17 cellular contexts compared by ENCODE assay signal in genomic region chr6:161021543-161021942, GRCh38. TPM values are rescaled to one million over a fixed set of nuclear protein-coding genes. Genes with fewer than 3 reads are reported as not detected.
DNase-seq lines count a peak whose midpoint lies in the region; ATAC-seq and TF ChIP-seq lines count a peak whose summit lies in the region.
"Had no signal": no experiment of that assay in that cellular context is flagged by ENCODE, and none has a peak within 500 bp of the region (broad histone marks: within the 10 kb centered on the region; RNA-seq: fewer than 3 reads in every experiment).

No MANE protein-coding gene starts in this region.

- H3K9me3 Mint-ChIP-seq in GM23338, result no peaks in the 10 kb centered on the region; the same call in 2 of the 3 replicates
- H3K9me3 Mint-ChIP-seq in WTC11, result peaks cover 6% of the 10 kb centered on the region
- peaks cover 2% of the 10 kb centered on the region for H3K9me3 Mint-ChIP-seq in glutamatergic neuron (ENCODE audit: unreplicated experiment)
- H3K9me3 Mint-ChIP-seq: CD8-positive, alpha-beta memory T cell had no signal

- H3K27me3 Mint-ChIP-seq in GM23338 (ENCODE audit: insufficient read depth, low read depth, poor library complexity), result peaks cover 4% of the 10 kb centered on the region
- H3K27me3 Mint-ChIP-seq in WTC11 (ENCODE audit: low read depth), result no peaks in the 10 kb centered on the region
- no peaks in the 10 kb centered on the region for H3K27me3 Mint-ChIP-seq in glutamatergic neuron (ENCODE audit: unreplicated experiment)
- H3K27me3 Mint-ChIP-seq: CD8-positive, alpha-beta memory T cell had no signal

- H2AFZ ChIP-seq in GM23338 (no peak overlapping the region), smooth muscle cell (ENCODE audit: low read depth) (no peak overlapping the region)

- DNase-seq in GM23338 (ENCODE audit: low spot score), result no peak
- DNase-seq in WTC11 (ENCODE audit: low spot score), result no peak
- no peak for DNase-seq in glutamatergic neuron
- no peak for DNase-seq in smooth muscle cell (lab: John Stamatoyannopoulos, UW; ENCODE audit: unreplicated experiment)
- DNase-seq in OCI-M2 (lab: John Stamatoyannopoulos, UW; ENCODE audit: unreplicated experiment), result no peak
- no peak for DNase-seq in amygdala (lab: John Stamatoyannopoulos, UW)
- no peak for DNase-seq in ecto neural progenitor cell (ENCODE audit: low spot score)
- DNase-seq: C1 segment of cervical spinal cord; CD8-positive, alpha-beta memory T cell; DMS 273 treated with DMSO at 0.1 percent for 48 hours; DMS79; EL; GDM1; H7; HCEC 1CT had no signal

- H3K27ac Mint-ChIP-seq in GM23338, result peak overlapping the region; percentile 29
- H3K27ac Mint-ChIP-seq in WTC11, result peak overlapping the region; percentile 4; the same call in 1 of the 2 replicates
- H3K27ac Mint-ChIP-seq in glutamatergic neuron (ENCODE audit: unreplicated experiment), result peak overlapping the region; percentile 5

- CTCF ChIA-PET in WTC11 (lab: Charles Lee), result interaction anchor here (0.8 kb wide), 1 partner anchor 10 kb away, joined by 3 read pairs; no protein-coding TSS in a partner anchor

- H4K20me1 ChIP-seq in GM23338 (replicated peaks; ENCODE audit: insufficient read depth), result peaks cover 10% of the 10 kb centered on the region; the same call in 1 of the 2 replicates
- H4K20me1 ChIP-seq in smooth muscle cell (ENCODE audit: low read depth), result peaks cover 5% of the 10 kb centered on the region

- no peak for ATAC-seq in GM23338
- no peak for ATAC-seq in WTC11
- no peak for ATAC-seq in GM18858 (IDR thresholded peaks at IDR 0.05; ENCODE audit: unreplicated experiment)
- ATAC-seq: GM12878 had no signal

- H3K4me1 ChIP-seq in GM23338 (ENCODE audit: insufficient read depth) (0 out of 2 replicates have a peak, but pooled peaks cover 4% of the 10 kb centered on the region), smooth muscle cell (ENCODE audit: low read depth) (peaks cover 8% of the 10 kb centered on the region)

- no peaks in the 10 kb centered on the region for H3K36me3 ChIP-seq in GM23338 (ENCODE audit: insufficient read depth)
- H3K36me3 ChIP-seq in smooth muscle cell (ENCODE audit: low read depth), result no peaks in the 10 kb centered on the region

- H3K4me3 ChIP-seq in GM23338 (no peak overlapping the region), smooth muscle cell (no peak overlapping the region)
- H3K4me3 ChIP-seq: GM12878 had no signal

- H3K9ac ChIP-seq in smooth muscle cell (ENCODE audit: low read depth), result no peak overlapping the region

- no peaks in the 10 kb centered on the region for H3K27me3 ChIP-seq in GM23338 (ENCODE audit: insufficient read depth)
- no peaks in the 10 kb centered on the region for H3K27me3 ChIP-seq in smooth muscle cell (ENCODE audit: low read depth)

- H3K4me2 ChIP-seq in GM23338 (no peak overlapping the region), smooth muscle cell (no peak overlapping the region)

- H3K9me2 ChIP-seq in GM23338 (ENCODE audit: insufficient read depth), result no peaks in the 10 kb centered on the region

- POLR2A ChIA-PET in WTC11 (lab: Charles Lee), result no interaction called here

- no peak overlapping the region for H3K27ac ChIP-seq in GM23338 (ENCODE audit: low read depth)
- H3K27ac ChIP-seq in smooth muscle cell (ENCODE audit: low read depth), result peak overlapping the region; percentile 42

- H3K36me3 Mint-ChIP-seq in GM23338 (ENCODE audit: low read depth) (peaks cover 5% of the 10 kb centered on the region; the same call in 2 of the 3 replicates), WTC11 (peaks cover 5% of the 10 kb centered on the region; the same call in 1 of the 2 replicates), glutamatergic neuron (ENCODE audit: unreplicated experiment) (peaks cover 6% of the 10 kb centered on the region)

- H3K4me1 Mint-ChIP-seq in GM23338, result peaks cover 24% of the 10 kb centered on the region
- peaks cover 29% of the 10 kb centered on the region for H3K4me1 Mint-ChIP-seq in WTC11
- H3K4me1 Mint-ChIP-seq in glutamatergic neuron (ENCODE audit: low read depth, unreplicated experiment), result peaks cover 8% of the 10 kb centered on the region

- no peaks in the 10 kb centered on the region for H3F3A ChIP-seq in GM23338 (replicated peaks; ENCODE audit: low read depth)
- no peaks in the 10 kb centered on the region for H3F3A ChIP-seq in smooth muscle cell (ENCODE audit: low read depth)

- TF ChIP-seq CTCF in GM23338 (conservative IDR thresholded peaks at IDR 0.05; ENCODE audit: low read depth in 2 of 2) (no peak), WTC11 (IDR thresholded peaks at IDR 0.05) (no peak), glutamatergic neuron (IDR thresholded peaks at IDR 0.05; ENCODE audit: partially characterized antibody, unreplicated experiment) (no peak), smooth muscle cell (IDR thresholded peaks at IDR 0.05; ENCODE audit: borderline replicate concordance, insufficient read depth, poor library complexity, severe bottlenecking) (no peak)

- H3K9me3 ChIP-seq in smooth muscle cell (replicated peaks; ENCODE audit: low read depth), result no peaks in the 10 kb centered on the region

- no peak overlapping the region for H3K4me3 Mint-ChIP-seq in GM23338
- H3K4me3 Mint-ChIP-seq in WTC11, result no peak overlapping the region
- H3K4me3 Mint-ChIP-seq in glutamatergic neuron (ENCODE audit: unreplicated experiment), result no peak overlapping the region
- H3K4me3 Mint-ChIP-seq: CD8-positive, alpha-beta memory T cell had no signal

- H3K79me2 ChIP-seq in GM23338 (replicated peaks; ENCODE audit: insufficient read depth), result peaks cover 95% of the 10 kb centered on the region
- peaks cover 85% of the 10 kb centered on the region for H3K79me2 ChIP-seq in smooth muscle cell (ENCODE audit: low read depth)

TF ChIP-seq in GM23338, 12 proteins besides CTCF, POLR2A, EP300 and RAD21:
- TF ChIP-seq ZNF114 (CRISPR knock-in tag; IDR thresholded peaks at IDR 0.05) (no peak), JUNB (IDR thresholded peaks at IDR 0.05; ENCODE audit: unreplicated experiment) (no peak), ZNF331 (CRISPR knock-in tag; IDR thresholded peaks at IDR 0.05; ENCODE audit: low read depth) (no peak), REST (IDR thresholded peaks at IDR 0.05; ENCODE audit: unreplicated experiment) (no peak)

TF ChIP-seq in WTC11, 78 proteins besides CTCF, POLR2A, EP300 and RAD21:
- TF ChIP-seq FOXJ3 (CRISPR knock-in tag; IDR thresholded peaks at IDR 0.05; ENCODE audit: borderline replicate concordance) (no peak), PREB (CRISPR knock-in tag; IDR thresholded peaks at IDR 0.05; ENCODE audit: borderline replicate concordance) (no peak), E2F5 (CRISPR knock-in tag; IDR thresholded peaks at IDR 0.05) (no peak), GRHL2 (CRISPR knock-in tag; IDR thresholded peaks at IDR 0.05; ENCODE audit: insufficient replicate concordance, severe bottlenecking) (no peak)

RNA-seq across cellular contexts. Expression of gene MAP3K4, which starts 30.0 kb away (rescaled TPM):
- total RNA-seq in GM23338 (2014; rRNA removed; shearing (Covaris generic)), result 31.8 and 44.4 TPM in 2 replicates
- polyA plus RNA-seq in GM23338 (2016; fragmentation: Nextera tagmentation; extraction: Ambion mirVana), result 48.8 and 56.6 TPM in 2 replicates
- 59.2 to 69.8 TPM (median 64.7 TPM) in 3 replicates for total RNA-seq in WTC11 (2021)
- total RNA-seq in glutamatergic neuron (ENCODE audit: unreplicated experiment), result 63.3 TPM
- total RNA-seq in smooth muscle cell, result 26.8 and 29.5 TPM in 2 replicates
- polyA plus RNA-seq in smooth muscle cell, result 14.3 and 17.2 TPM in 2 replicates
